Comparison of ENCODE assay signal across 8 cellular contexts in genomic region chr9:134326754-134327526, GRCh38. TPM values are rescaled to one million over a fixed set of nuclear protein-coding genes. Genes with fewer than 3 reads are reported as not detected.
DNase-seq lines count a peak whose midpoint lies in the region; ATAC-seq and TF ChIP-seq lines count a peak whose summit lies in the region.

No MANE protein-coding gene starts in this region.

- intact Hi-C loops in A673 (cut with micrococcal nuclease; ENCODE audit: unreplicated experiment) = no loop called here
- intact Hi-C loops in HCT116 (cut with micrococcal nuclease) = no loop called here
- intact Hi-C loops in spleen (cut with DNase I; ENCODE audit: low total_unique reads) = loop anchor here (10.0 kb wide), 1 partner anchor 152 kb away; no protein-coding TSS in a partner anchor
- intact Hi-C loops in posterior vena cava (cut with DNase I) = loop anchor here in 1 of 2 donors (10.0 kb wide), 1 partner anchor 152 kb away; no protein-coding TSS in a partner anchor

- H3K27me3 ChIP-seq in A673 (replicated peaks; ENCODE audit: insufficient read depth, low read depth, low read length, poor library complexity) = no peaks in the 10 kb centered on the region
- H3K27me3 ChIP-seq in HCT116 (ENCODE audit: insufficient read depth, low read length) = no peaks in the 10 kb centered on the region
- no peaks in the 10 kb centered on the region for H3K27me3 ChIP-seq in adipocyte (replicated peaks; ENCODE audit: control insufficient read depth, insufficient read depth, low read length)
- H3K27me3 ChIP-seq in iPS-18a (ENCODE audit: control insufficient read depth, insufficient read depth, low read length) = no peaks in the 10 kb centered on the region
- peaks cover 0 to 5% (median 0%) of the 10 kb centered on the region in 7 donors for H3K27me3 ChIP-seq in spleen (replicated peaks in 1 of 7)

- no peak overlapping the region for H2AFZ ChIP-seq in HCT116 (ENCODE audit: low read depth, low read length, poor library complexity, severe bottlenecking)

- no peak for TF ChIP-seq CTCF in A673 (conservative IDR thresholded peaks at IDR 0.05; ENCODE audit: low read depth, low read length)
- no peak for TF ChIP-seq CTCF in HCT116 (IDR thresholded peaks at IDR 0.05 in 2 of 3, conservative IDR thresholded peaks at IDR 0.05 in 1 of 3; ENCODE audit: borderline replicate concordance in 1 of 3, insufficient read depth in 1 of 3, low read depth in 2 of 3, low read length in 2 of 3)
- no peak for TF ChIP-seq CTCF in spleen (IDR thresholded peaks at IDR 0.05 in 8 of 11, conservative IDR thresholded peaks at IDR 0.05 in 3 of 11)

- no peak for TF ChIP-seq RAD21 in HCT116 (IDR thresholded peaks at IDR 0.05; ENCODE audit: low read depth)

- DNase-seq in A673 (ENCODE audit: low spot score) (no peak), HCT116 (ENCODE audit: low read depth, low spot score) (no peak), adipocyte (ENCODE audit: low read depth) (peak; percentile 67), spleen (peak; percentile 87), posterior vena cava (ENCODE audit: low spot score) (no peak), SW480 (ENCODE audit: low spot score) (no peak)

- CTCF ChIA-PET in A673 (lab: Charles Lee) = no interaction called here
- CTCF ChIA-PET in HCT116 (lab: Charles Lee) = no interaction called here

- WGBS in spleen, 5 donors = 1 to 9% (median 3%) methylated on average over 13 to 72 of the region's 72 CpGs

- H3K4me1 ChIP-seq in A673 (ENCODE audit: insufficient read depth, low read length, poor library complexity, severe bottlenecking) (peaks cover 53% of the 10 kb centered on the region), HCT116 (ENCODE audit: control insufficient read depth in 1 of 2, insufficient read depth in 2 of 2, low read length in 2 of 2) (peaks cover 42 to 62% of the 10 kb centered on the region in 2 experiments), adipocyte (ENCODE audit: control insufficient read depth, insufficient read depth, low read length) (peaks cover 51% of the 10 kb centered on the region), iPS-18a (ENCODE audit: control insufficient read depth, low read depth, low read length) (peaks cover 7% of the 10 kb centered on the region), spleen (peaks cover 12 to 80% (median 62%) of the 10 kb centered on the region in 6 donors)

- ATAC-seq in HCT116 = peak; percentile 12
- ATAC-seq in GM18519 (IDR thresholded peaks at IDR 0.05; ENCODE audit: low FRiP score, unreplicated experiment) = no peak

- H3K9me2 ChIP-seq in HCT116 (ENCODE audit: insufficient read depth) = no peaks in the 10 kb centered on the region

- peak overlapping the region; percentile 79 for H3K9ac ChIP-seq in HCT116 (ENCODE audit: low read length)
- peak overlapping the region; percentile 96 for H3K9ac ChIP-seq in adipocyte (ENCODE audit: low read length)
- peak overlapping the region; percentile 49 for H3K9ac ChIP-seq in iPS-18a (ENCODE audit: low read length)

- H3K36me3 ChIP-seq in A673 (ENCODE audit: insufficient read depth, low read length, poor library complexity, severe bottlenecking) = no peaks in the 10 kb centered on the region
- no peaks in the 10 kb centered on the region for H3K36me3 ChIP-seq in HCT116 (ENCODE audit: control insufficient read depth in 1 of 2, insufficient read depth in 2 of 2, low read length in 2 of 2)
- no peaks in the 10 kb centered on the region for H3K36me3 ChIP-seq in adipocyte (ENCODE audit: control insufficient read depth, insufficient read depth, low read length, severe bottlenecking)
- H3K36me3 ChIP-seq in iPS-18a (ENCODE audit: control insufficient read depth, low read depth, low read length) = no peaks in the 10 kb centered on the region
- no peaks in the 10 kb centered on the region for H3K36me3 ChIP-seq in spleen

- no peaks in the 10 kb centered on the region for H4K20me1 ChIP-seq in HCT116 (ENCODE audit: insufficient read depth)

- H3K27ac ChIP-seq in A673 (ENCODE audit: low read depth, low read length, poor library complexity, severe bottlenecking) = peak overlapping the region; percentile 82
- H3K27ac ChIP-seq in HCT116 (ENCODE audit: low read depth, low read length) = peak overlapping the region; percentile 78
- H3K27ac ChIP-seq in iPS-18a (ENCODE audit: low read length) = no peak overlapping the region
- H3K27ac ChIP-seq in spleen = peak overlapping the region; percentile 13 to 90 (median 82)

- BruUV-seq in A673 (replicated peaks; lab: Mats Ljungman, UMichigan) (no TSS peak), HCT116 (replicated peaks; lab: Mats Ljungman, UMichigan) (no TSS peak)

- peaks cover 51% of the 10 kb centered on the region for H3K79me2 ChIP-seq in HCT116 (ENCODE audit: insufficient read depth, low read length)

- peak overlapping the region; percentile 79 for H3K4me2 ChIP-seq in HCT116 (ENCODE audit: low read length)

- POLR2A ChIA-PET in A673 (lab: Charles Lee; ENCODE audit: low non-redundant PET) (no interaction called here), HCT116 (lab: Charles Lee) (no interaction called here)

- H3K4me3 ChIP-seq in A673 (ENCODE audit: low read depth, low read length, poor library complexity, severe bottlenecking) = peak overlapping the region; percentile 74
- peak overlapping the region; percentile 66 to 82 for H3K4me3 ChIP-seq in HCT116 (replicated peaks in 1 of 2; ENCODE audit: low read depth in 1 of 2, low read length in 2 of 2)
- H3K4me3 ChIP-seq in adipocyte (ENCODE audit: low read length) = peak overlapping the region; percentile 93
- peak overlapping the region; percentile 71 for H3K4me3 ChIP-seq in iPS-18a (ENCODE audit: low read length)
- H3K4me3 ChIP-seq in spleen = peak overlapping the region; percentile 53 to 86 (median 62)

- no peaks in the 10 kb centered on the region for H3K9me3 ChIP-seq in A673 (ENCODE audit: low read depth, low read length, poor library complexity, severe bottlenecking)
- no peaks in the 10 kb centered on the region for H3K9me3 ChIP-seq in HCT116 (ENCODE audit: control insufficient read depth in 1 of 2, insufficient read depth in 1 of 2, low read depth in 1 of 2, low read length in 2 of 2)
- H3K9me3 ChIP-seq in adipocyte (ENCODE audit: control insufficient read depth, low read length) = no peaks in the 10 kb centered on the region
- H3K9me3 ChIP-seq in iPS-18a (ENCODE audit: control insufficient read depth, low read depth, low read length) = no peaks in the 10 kb centered on the region
- H3K9me3 ChIP-seq in spleen = no peaks in the 10 kb centered on the region

- RAD21 ChIA-PET in HCT116 (lab: Charles Lee; ENCODE audit: low non-redundant PET in 1 of 2, low total read pairs in 2 of 2, uncharacterized antibody in 2 of 2, unreplicated experiment in 2 of 2) = no interaction called here

- no peak for TF ChIP-seq POLR2A in HCT116 (IDR thresholded peaks at IDR 0.05; ENCODE audit: borderline replicate concordance, extremely low read depth, insufficient read depth, insufficient read length)
- no peak for TF ChIP-seq POLR2A in spleen (IDR thresholded peaks at IDR 0.05)

TF ChIP-seq in HCT116, 20 proteins besides CTCF, POLR2A, EP300 and RAD21:
- TF ChIP-seq CBX3 (IDR thresholded peaks at IDR 0.05; ENCODE audit: low read depth) (no peak), ZFX (IDR thresholded peaks at IDR 0.05) (peak; percentile 88; the same call in 1 of the 2 replicates)

RNA-seq across cellular contexts. Expression of gene RXRA, which starts 0.7 kb away (rescaled TPM):
- total RNA-seq in A673 (2021) (50.7 and 54.1 TPM in 2 replicates), HCT116 (2021; ENCODE audit: unreplicated experiment) (43.9 TPM), spleen (100 to 1,000 TPM in 2 of 7 donors, 10 to 100 TPM in 5; 67.7 to 116 (median 95.6) TPM), posterior vena cava (10 to 100 TPM; 41.5 to 44.7 TPM)
- polyA plus RNA-seq in HCT116 (2012) = 39.0 and 47.7 TPM in 2 replicates
- polyA plus RNA-seq in spleen = 10 to 100 TPM; 10.9 to 40.4 (median 11.9) TPM

Comparison
In these comparisons a context has a peak if more than half of its experiments do, and no peak if none do; other contexts are left out.
1. DNase-seq: peak in adipocyte (single experiment) and spleen (single experiment); none in A673 (single experiment), HCT116 (single experiment), posterior vena cava (single experiment) and SW480 (single experiment).
2. Peak in every context shown above with its lines, with median percentiles within 50 percentile points of each other: H3K4me3 ChIP-seq and H3K9ac ChIP-seq.